In the genomic region with DNA sequence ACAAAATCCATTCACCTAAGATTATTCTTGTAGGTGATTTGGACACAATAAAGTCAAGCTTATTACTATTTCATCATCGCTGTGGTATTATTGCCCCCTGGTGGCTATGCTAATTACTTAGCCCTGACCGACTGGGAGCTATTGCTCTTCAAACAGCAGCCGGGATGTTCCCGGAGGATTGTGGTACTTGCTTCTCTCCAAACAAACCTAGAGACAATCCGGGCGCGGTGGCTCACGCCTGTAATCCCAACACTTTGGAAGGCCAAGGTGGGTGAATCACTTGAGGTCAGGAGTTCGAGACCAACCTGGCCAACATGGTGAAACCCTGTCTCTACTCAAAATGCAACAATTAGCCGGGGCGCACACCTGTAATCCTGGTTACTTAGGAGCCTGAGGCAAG, we compare ENCODE assay signal across 9 cellular contexts. TPM values are rescaled to one million over a fixed set of nuclear protein-coding genes. Genes with fewer than 3 reads are reported as not detected.
DNase-seq lines count a peak whose midpoint lies in the region; ATAC-seq, FAIRE-seq and TF ChIP-seq lines count a peak whose summit lies in the region.
"Had no signal": no experiment of that assay in that cellular context is flagged by ENCODE, and none has a peak within 500 bp of the region (broad histone marks: within the 10 kb centered on the region; RNA-seq: fewer than 3 reads in every experiment).

No MANE protein-coding gene starts in this region.

- no peaks in the 10 kb centered on the region for H3K79me2 ChIP-seq in astrocyte (ENCODE audit: insufficient read depth, low read length)

- peak overlapping the region; percentile 38 for H3K9ac ChIP-seq in astrocyte (ENCODE audit: low read length)

- H3K36me3 Mint-ChIP-seq in astrocyte (ENCODE audit: low read depth, unreplicated experiment): no peaks in the 10 kb centered on the region
- no peaks in the 10 kb centered on the region for H3K36me3 Mint-ChIP-seq in stimulated activated memory B cell treated with anti-CD40 and anti-IgM and Interleukin-4, amounts not matched to agents 10 μg/mL and 1 μg/mL and 100 μg/mL, for 72 hours

- no peaks in the 10 kb centered on the region for H3K27me3 Mint-ChIP-seq in astrocyte (ENCODE audit: low read depth, unreplicated experiment)
- H3K27me3 Mint-ChIP-seq in stimulated activated memory B cell treated with anti-CD40 and anti-IgM and Interleukin-4, amounts not matched to agents 10 μg/mL and 1 μg/mL and 100 μg/mL, for 72 hours: peaks cover 17% of the 10 kb centered on the region

- H3K27ac ChIP-seq in C4-2B (no peak overlapping the region), astrocyte (ENCODE audit: low read depth, low read length) (no peak overlapping the region), spleen (no peak overlapping the region)

- H3K4me1 ChIP-seq in astrocyte (ENCODE audit: insufficient read depth, low read length) (no peaks in the 10 kb centered on the region), spleen (no peaks in the 10 kb centered on the region)

- ATAC-seq in HG03571 (IDR thresholded peaks at IDR 0.05; ENCODE audit: unreplicated experiment): no peak
- no peak for ATAC-seq in stimulated activated memory B cell treated with anti-CD40 and anti-IgM and Interleukin-4, amounts not matched to agents 10 μg/mL and 1 μg/mL and 100 μg/mL, for 72 hours
- ATAC-seq: naive thymus-derived CD8-positive, alpha-beta T cell had no signal

- H3K36me3 ChIP-seq in astrocyte (ENCODE audit: insufficient read depth, low read length) (no peaks in the 10 kb centered on the region), spleen (no peaks in the 10 kb centered on the region)

- FAIRE-seq in GM18507 (lab: Jason Lieb, UNC): no peak
- FAIRE-seq in astrocyte (lab: Jason Lieb, UNC): peak; percentile 63

- no peak for TF ChIP-seq POLR2A in spleen (IDR thresholded peaks at IDR 0.05)

- no peaks in the 10 kb centered on the region for H4K20me1 ChIP-seq in astrocyte (ENCODE audit: insufficient read depth, low read length)

- H3K9me3 ChIP-seq in astrocyte (ENCODE audit: insufficient read depth, low read depth, low read length) (no peaks in the 10 kb centered on the region), spleen (peaks cover 0 to 12% (median 4%) of the 10 kb centered on the region in 8 donors)

- DNase-seq in GM18507 (ENCODE audit: extremely low spot score, insufficient read length, low read depth): peak; percentile 7
- peak; percentile 65 for DNase-seq in NCI-H526 treated with DMSO at 0.1 percent for 48 hours (lab: John Stamatoyannopoulos, UW)
- DNase-seq in astrocyte (ENCODE audit: low read depth): peak; percentile 49
- DNase-seq in hepatic stellate cell (ENCODE audit: low spot score): peak; percentile 75
- no peak for DNase-seq in spleen

- 32 to 58% (median 50%) methylated on average over 11 of the region's 11 CpGs for WGBS in spleen, 5 donors

- H3K27me3 ChIP-seq in astrocyte (ENCODE audit: insufficient read depth, low read length) (no peaks in the 10 kb centered on the region), spleen (replicated peaks in 1 of 7) (peaks cover 0 to 4% (median 0%) of the 10 kb centered on the region in 7 donors)

- intact Hi-C loops in spleen (cut with DNase I; ENCODE audit: low total_unique reads): no loop called here

- peak overlapping the region; percentile 71 for H3K27ac Mint-ChIP-seq in astrocyte (ENCODE audit: unreplicated experiment)
- no peak overlapping the region for H3K27ac Mint-ChIP-seq in stimulated activated memory B cell treated with anti-CD40 and anti-IgM and Interleukin-4, amounts not matched to agents 10 μg/mL and 1 μg/mL and 100 μg/mL, for 72 hours
- H3K27ac Mint-ChIP-seq: naive thymus-derived CD8-positive, alpha-beta T cell had no signal

- H3K4me3 ChIP-seq in astrocyte (ENCODE audit: insufficient read depth, low read depth, low read length): no peak overlapping the region
- H3K4me3 ChIP-seq in spleen: no peak overlapping the region

- H2AFZ ChIP-seq in astrocyte (ENCODE audit: low read depth, low read length): no peak overlapping the region

- no peak overlapping the region for H3K4me3 Mint-ChIP-seq in astrocyte (ENCODE audit: unreplicated experiment)
- no peak overlapping the region for H3K4me3 Mint-ChIP-seq in stimulated activated memory B cell treated with anti-CD40 and anti-IgM and Interleukin-4, amounts not matched to agents 10 μg/mL and 1 μg/mL and 100 μg/mL, for 72 hours
- H3K4me3 Mint-ChIP-seq: naive thymus-derived CD8-positive, alpha-beta T cell had no signal

- TF ChIP-seq CTCF in C4-2B (conservative IDR thresholded peaks at IDR 0.05) (peak; percentile 86), astrocyte (IDR thresholded peaks at IDR 0.05; ENCODE audit: insufficient read depth, low read depth, low read length) (peak; percentile 76), spleen (IDR thresholded peaks at IDR 0.05 in 8 of 11, conservative IDR thresholded peaks at IDR 0.05 in 3 of 11) (peak in 8 of 11 experiments; percentile 26 to 65 (median 50))

- H3K4me2 ChIP-seq in astrocyte (ENCODE audit: low read length): no peak overlapping the region

- peaks cover 1% of the 10 kb centered on the region for H3K9me3 Mint-ChIP-seq in astrocyte (ENCODE audit: unreplicated experiment)
- H3K9me3 Mint-ChIP-seq in stimulated activated memory B cell treated with anti-CD40 and anti-IgM and Interleukin-4, amounts not matched to agents 10 μg/mL and 1 μg/mL and 100 μg/mL, for 72 hours: peaks cover 7% of the 10 kb centered on the region

- peaks cover 2% of the 10 kb centered on the region for H3K4me1 Mint-ChIP-seq in astrocyte (ENCODE audit: low read depth, unreplicated experiment)
- H3K4me1 Mint-ChIP-seq in stimulated activated memory B cell treated with anti-CD40 and anti-IgM and Interleukin-4, amounts not matched to agents 10 μg/mL and 1 μg/mL and 100 μg/mL, for 72 hours: no peaks in the 10 kb centered on the region
- H3K4me1 Mint-ChIP-seq: naive thymus-derived CD8-positive, alpha-beta T cell had no signal

RNA-seq across cellular contexts. Expression of a gene that starts 15.4 kb away (rescaled TPM):
- 0.16 TPM in 1 of 2 replicates, not detected in the other for total RNA-seq in astrocyte
- not detected for total RNA-seq in spleen
- not detected for polyA plus RNA-seq in spleen
- total RNA-seq: naive thymus-derived CD8-positive, alpha-beta T cell had no signal
- polyA plus RNA-seq: naive thymus-derived CD8-positive, alpha-beta T cell had no signal
